ENCODE assay signal across 8 cellular contexts in genomic region chr1:27555700-27556424, GRCh38. TPM values are rescaled to one million over a fixed set of nuclear protein-coding genes. Genes with fewer than 3 reads are reported as not detected.
DNase-seq lines count a peak whose midpoint lies in the region; ATAC-seq, FAIRE-seq and TF ChIP-seq lines count a peak whose summit lies in the region.

No MANE protein-coding gene starts in this region.

- H3K9me3 ChIP-seq in A549 (no peaks in the 10 kb centered on the region), HCT116 (ENCODE audit: control insufficient read depth in 1 of 2, insufficient read depth in 1 of 2, low read depth in 1 of 2, low read length in 2 of 2) (no peaks in the 10 kb centered on the region), astrocyte (ENCODE audit: insufficient read depth, low read depth, low read length) (no peaks in the 10 kb centered on the region), mucosa of rectum (ENCODE audit: control insufficient read depth in 2 of 2, low read length in 2 of 2) (no peaks in the 10 kb centered on the region)

- TF ChIP-seq POLR2A in A549 (IDR thresholded peaks at IDR 0.05; ENCODE audit: low read length) (no peak), HCT116 (IDR thresholded peaks at IDR 0.05; ENCODE audit: borderline replicate concordance, extremely low read depth, insufficient read depth, insufficient read length) (no peak)

- H3K27ac ChIP-seq in A549 (peak overlapping the region; percentile 89 to 94), HCT116 (ENCODE audit: low read depth, low read length) (no peak overlapping the region), astrocyte (ENCODE audit: low read depth, low read length) (no peak overlapping the region), mucosa of rectum (ENCODE audit: low read depth in 2 of 2, low read length in 2 of 2) (peak overlapping the region; percentile 93 to 99)

- H3K4me1 Mint-ChIP-seq in astrocyte (ENCODE audit: low read depth, unreplicated experiment), result peaks cover 48% of the 10 kb centered on the region

- FAIRE-seq in A549 (lab: Jason Lieb, UNC), result no peak
- FAIRE-seq in astrocyte (lab: Jason Lieb, UNC), result no peak

- no TSS peak for BruUV-seq in HCT116 (replicated peaks; lab: Mats Ljungman, UMichigan)

- H3K4me3 ChIP-seq in A549 (no peak overlapping the region), HCT116 (replicated peaks in 1 of 2; ENCODE audit: low read depth in 1 of 2, low read length in 2 of 2) (no peak overlapping the region), astrocyte (ENCODE audit: insufficient read depth, low read depth, low read length) (no peak overlapping the region), mucosa of rectum (ENCODE audit: low read length in 2 of 2) (no peak overlapping the region)

- H3K4me2 ChIP-seq in A549, result peak overlapping the region; percentile 81
- peak overlapping the region; percentile 77 for H3K4me2 ChIP-seq in HCT116 (ENCODE audit: low read length)
- H3K4me2 ChIP-seq in astrocyte (ENCODE audit: low read length), result peak overlapping the region; percentile 59

- WGBS in A549 (ENCODE audit: missing lambda C conversion rate), result 60% methylated on average over 8 of the region's 12 CpGs

- TF ChIP-seq CTCF in A549 (IDR thresholded peaks at IDR 0.05) (no peak), HCT116 (IDR thresholded peaks at IDR 0.05 in 2 of 3, conservative IDR thresholded peaks at IDR 0.05 in 1 of 3; ENCODE audit: borderline replicate concordance in 1 of 3, insufficient read depth in 1 of 3, low read depth in 2 of 3, low read length in 2 of 3) (no peak), astrocyte (IDR thresholded peaks at IDR 0.05; ENCODE audit: insufficient read depth, low read depth, low read length) (no peak)

- no peaks in the 10 kb centered on the region for H3K9me2 ChIP-seq in HCT116 (ENCODE audit: insufficient read depth)

- no peak for TF ChIP-seq RAD21 in A549 (conservative IDR thresholded peaks at IDR 0.05 in 1 of 2, IDR thresholded peaks at IDR 0.05 in 1 of 2)
- no peak for TF ChIP-seq RAD21 in HCT116 (IDR thresholded peaks at IDR 0.05; ENCODE audit: low read depth)

- RAD21 ChIA-PET in HCT116 (lab: Charles Lee; ENCODE audit: low non-redundant PET in 1 of 2, low total read pairs in 2 of 2, uncharacterized antibody in 2 of 2, unreplicated experiment in 2 of 2), result interaction anchor here (1.3 to 1.9 kb wide), 4 partner anchors 44 to 140 kb away, joined by 4 to 21 read pairs (median 14); no protein-coding TSS in a partner anchor

- H4K20me1 ChIP-seq in HCT116 (ENCODE audit: insufficient read depth) (no peaks in the 10 kb centered on the region), astrocyte (ENCODE audit: insufficient read depth, low read length) (peaks cover 37% of the 10 kb centered on the region)

- H3K4me1 ChIP-seq in A549 (peaks cover 45% of the 10 kb centered on the region), HCT116 (ENCODE audit: control insufficient read depth in 1 of 2, insufficient read depth in 2 of 2, low read length in 2 of 2) (peaks cover 23 to 47% of the 10 kb centered on the region in 2 experiments), astrocyte (ENCODE audit: insufficient read depth, low read length) (peaks cover 23% of the 10 kb centered on the region), mucosa of rectum (ENCODE audit: control insufficient read depth in 2 of 2, insufficient read depth in 2 of 2, low read length in 2 of 2) (peaks cover 28% of the 10 kb centered on the region in 2 donors)

- H3K27me3 ChIP-seq in HCT116 (ENCODE audit: insufficient read depth, low read length) (no peaks in the 10 kb centered on the region), astrocyte (ENCODE audit: insufficient read depth, low read length) (no peaks in the 10 kb centered on the region), mucosa of rectum (ENCODE audit: control insufficient read depth in 2 of 2, insufficient read depth in 2 of 2, low read length in 2 of 2) (no peaks in the 10 kb centered on the region)

- peak overlapping the region; percentile 78 for H3K27ac Mint-ChIP-seq in astrocyte (ENCODE audit: unreplicated experiment)

- H3K36me3 ChIP-seq in HCT116 (ENCODE audit: control insufficient read depth in 1 of 2, insufficient read depth in 2 of 2, low read length in 2 of 2), result peaks cover 2 to 11% of the 10 kb centered on the region in 2 experiments; a peak in 1 of 4 replicates
- peaks cover 2% of the 10 kb centered on the region for H3K36me3 ChIP-seq in astrocyte (ENCODE audit: insufficient read depth, low read length)
- H3K36me3 ChIP-seq in mucosa of rectum (ENCODE audit: control insufficient read depth in 2 of 2, insufficient read depth in 2 of 2, low read length in 2 of 2), result peaks cover 0 to 4% of the 10 kb centered on the region in 2 donors

- H3K4me3 Mint-ChIP-seq in astrocyte (ENCODE audit: unreplicated experiment), result peak overlapping the region; percentile 61

- H3K79me2 ChIP-seq in HCT116 (ENCODE audit: insufficient read depth, low read length), result peaks cover 8% of the 10 kb centered on the region; the same call in 1 of the 2 replicates
- H3K79me2 ChIP-seq in astrocyte (ENCODE audit: insufficient read depth, low read length), result peaks cover 14% of the 10 kb centered on the region

- intact Hi-C loops in HCT116 (cut with micrococcal nuclease), result loop anchor here (1.0 kb wide), 1 partner anchor 48 kb away; the partner anchor contains the start of gene AHDC1

- no peak for DNase-seq in A549 (ENCODE audit: low read depth in 1 of 2, low spot score in 1 of 2)
- DNase-seq in HCT116 (ENCODE audit: low read depth, low spot score), result no peak
- no peak for DNase-seq in astrocyte (ENCODE audit: low read depth)
- DNase-seq in NK-92 treated with Interleukin-12 subunit alpha and Interleukin-12 subunit beta, amount 100 ng/mL, for 24 hours (lab: John Stamatoyannopoulos, UW), result no peak
- no peak for DNase-seq in putamen (ENCODE audit: low spot score)
- no peak for DNase-seq in GOT3 (lab: John Stamatoyannopoulos, UW)

- H2AFZ ChIP-seq in HCT116 (ENCODE audit: low read depth, low read length, poor library complexity, severe bottlenecking) (no peak overlapping the region), astrocyte (ENCODE audit: low read depth, low read length) (no peak overlapping the region)

- H3K27me3 Mint-ChIP-seq in astrocyte (ENCODE audit: low read depth, unreplicated experiment), result no peaks in the 10 kb centered on the region

- H3K9me3 Mint-ChIP-seq in astrocyte (ENCODE audit: unreplicated experiment), result no peaks in the 10 kb centered on the region

- POLR2A ChIA-PET in A549 (lab: Yijun Ruan, JAX) (interaction anchor here (0.9 to 2.1 kb wide), 4 partner anchors 20 to 65 kb away, joined by 3 to 13 read pairs (median 8); partner anchors contain the start of gene AHDC1), HCT116 (lab: Charles Lee) (interaction anchor here (0.7 to 2.2 kb wide), 5 partner anchors 13 to 694 kb away, joined by 3 to 8 read pairs (median 7); partner anchors contain the start of genes AHDC1 and WASF2)

- ATAC-seq in A549 (no peak), HCT116 (no peak), GM18870 (IDR thresholded peaks at IDR 0.05; ENCODE audit: unreplicated experiment) (no peak)

- H3K9ac ChIP-seq in HCT116 (ENCODE audit: low read length) (no peak overlapping the region), astrocyte (ENCODE audit: low read length) (peak overlapping the region; percentile 32), mucosa of rectum (ENCODE audit: low read depth in 1 of 2, low read length in 2 of 2) (peak overlapping the region in 1 of 2 donors; percentile 6)

- CTCF ChIA-PET in A549 (lab: Yijun Ruan, JAX) (interaction anchor here (0.6 to 6.4 kb wide), 53 partner anchors 11 to 480 kb away, joined by 3 to 125 read pairs (median 4); partner anchors contain the start of genes AHDC1 and WASF2), HCT116 (lab: Charles Lee) (interaction anchor here (0.7 to 3.0 kb wide), 22 partner anchors 8 to 510 kb away, joined by 3 to 49 read pairs (median 6); partner anchors contain the start of gene AHDC1)

- TF ChIP-seq EP300 in A549 (IDR thresholded peaks at IDR 0.05), result no peak

- peaks cover 6% of the 10 kb centered on the region for H3K36me3 Mint-ChIP-seq in astrocyte (ENCODE audit: low read depth, unreplicated experiment)

TF ChIP-seq in A549, 52 proteins besides CTCF, POLR2A, EP300 and RAD21:
- TF ChIP-seq RNF2 (IDR thresholded peaks at IDR 0.05; ENCODE audit: borderline replicate concordance, low read depth), result no peak
- no peak for TF ChIP-seq POLR2AphosphoS2 (conservative IDR thresholded peaks at IDR 0.05; ENCODE audit: low read length)
- TF ChIP-seq, protein P1, sequence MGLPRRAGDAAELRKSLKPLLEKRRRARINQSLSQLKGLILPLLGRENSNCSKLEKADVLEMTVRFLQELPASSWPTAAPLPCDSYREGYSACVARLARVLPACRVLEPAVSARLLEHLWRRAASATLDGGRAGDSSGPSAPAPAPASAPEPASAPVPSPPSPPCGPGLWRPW (IDR thresholded peaks at IDR 0.05), result no peak
- no peak for TF ChIP-seq FOSL2 (IDR thresholded peaks at IDR 0.05)
- no peak for TF ChIP-seq FOSL2 (CRISPR knock-in tag; IDR thresholded peaks at IDR 0.05)
- no peak for TF ChIP-seq ZSCAN20 (CRISPR knock-in tag; IDR thresholded peaks at IDR 0.05)
TF ChIP-seq in A549: peak in this region for 0.

TF ChIP-seq in HCT116, 20 proteins besides CTCF, POLR2A, EP300 and RAD21 (continues in another document):
- TF ChIP-seq SP1 (IDR thresholded peaks at IDR 0.05; ENCODE audit: low read depth), result no peak

RNA-seq across cellular contexts. Expression of gene AHDC1, which starts 48.1 kb away (rescaled TPM):
- polyA plus RNA-seq in A549 (2011; rRNA removed) (1.3 and 2.6 TPM in 2 replicates), A549 (2017; fragmentation: RNase III; extraction: RNeasy Plus Mini Kit Qiagen cat#74134 plus additional on column Dnase treatment) (9.8 to 11.5 TPM (median 10.0 TPM) in 3 replicates)
- polyA plus RNA-seq in A549 (2012; cell fraction: cytosol; rRNA removed), result 5.0 and 6.2 TPM in 2 replicates
- polyA plus RNA-seq in A549 (2012; cell fraction: nucleus; rRNA removed), result 12.9 and 17.1 TPM in 2 replicates
- 2.9 and 3.6 TPM in 2 replicates for polyA minus RNA-seq in A549 (2011; rRNA and poly(A)+ RNA removed)
- total RNA-seq in HCT116 (2021; ENCODE audit: unreplicated experiment) (33.7 TPM), astrocyte (74.0 and 75.7 TPM in 2 replicates)
- 26.1 and 30.5 TPM in 2 replicates for polyA plus RNA-seq in HCT116 (2012)

Comparison
In these comparisons a context has a peak if more than half of its experiments do, and no peak if none do; other contexts are left out.
1. H3K27ac ChIP-seq: peak in A549 (2 of 2) and mucosa of rectum (2 of 2); none in HCT116 (single experiment) and astrocyte (single experiment).
2. Peak in every context shown above with its lines, with median percentiles within 50 percentile points of each other: H3K4me2 ChIP-seq.